ENCODE assay signal across 8 cellular contexts in genomic region chr12:109476807-109477184, GRCh38. TPM values are rescaled to one million over a fixed set of nuclear protein-coding genes. Genes with fewer than 3 reads are reported as not detected.
DNase-seq lines count a peak whose midpoint lies in the region; ATAC-seq and TF ChIP-seq lines count a peak whose summit lies in the region.

No MANE protein-coding gene starts in this region.

- peak overlapping the region; percentile 60; the same call in 1 of the 2 replicates for H2AFZ ChIP-seq in OCI-LY7 (ENCODE audit: low read length)

- ATAC-seq in GM18502 (IDR thresholded peaks at IDR 0.05; ENCODE audit: poor library complexity, unreplicated experiment), result peak; percentile 14
- ATAC-seq in GM19395 (IDR thresholded peaks at IDR 0.05; ENCODE audit: unreplicated experiment), result no peak
- ATAC-seq in GM18861 (IDR thresholded peaks at IDR 0.05; ENCODE audit: unreplicated experiment), result no peak

- peak overlapping the region; percentile 92 for H3K4me3 ChIP-seq in OCI-LY7 (ENCODE audit: low read depth, low read length, poor library complexity, severe bottlenecking)
- peak overlapping the region; percentile 84 to 96 for H3K4me3 ChIP-seq in esophagus (ENCODE audit: low read depth in 1 of 2, low read length in 2 of 2)
- peak overlapping the region; percentile 97 for H3K4me3 ChIP-seq in ovary

- no peak for TF ChIP-seq POLR2A in ovary (IDR thresholded peaks at IDR 0.05)

- CTCF ChIA-PET in OCI-LY7 (lab: Charles Lee; ENCODE audit: unreplicated experiment), result no interaction called here

- H3K36me3 ChIP-seq in OCI-LY7 (ENCODE audit: insufficient read depth, low read length) (no peaks in the 10 kb centered on the region), esophagus (ENCODE audit: control insufficient read depth in 2 of 2, insufficient read depth in 2 of 2, low read length in 1 of 2) (peaks cover 0 to 4% of the 10 kb centered on the region in 2 donors), ovary (no peaks in the 10 kb centered on the region)

- H3K27ac ChIP-seq in OCI-LY7 (ENCODE audit: low read depth, low read length, poor library complexity, severe bottlenecking) (no peak overlapping the region), esophagus (ENCODE audit: low read depth in 2 of 2, low read length in 1 of 2) (peak overlapping the region; percentile 91 to 96), ovary (no peak overlapping the region)

- H3K9me2 ChIP-seq in OCI-LY7 (ENCODE audit: insufficient read depth, low read length), result no peaks in the 10 kb centered on the region

- peak overlapping the region; percentile 83 for H3K4me2 ChIP-seq in OCI-LY7 (ENCODE audit: low read length)

- intact Hi-C loops in OCI-LY7 (cut with micrococcal nuclease; ENCODE audit: unreplicated experiment), result no loop called here
- intact Hi-C loops in ovary (cut with DNase I), result loop anchor here in 1 of 4 donors (5.0 kb wide), 1 partner anchor 39 kb away; no protein-coding TSS in a partner anchor

- TF ChIP-seq CTCF in OCI-LY7 (conservative IDR thresholded peaks at IDR 0.05; ENCODE audit: low read length) (no peak), ovary (IDR thresholded peaks at IDR 0.05) (no peak)

- no TSS peak for BruUV-seq in OCI-LY7 (replicated peaks; lab: Mats Ljungman, UMichigan)

- peaks cover 22% of the 10 kb centered on the region for H3K4me1 ChIP-seq in OCI-LY7 (ENCODE audit: insufficient read depth, low read length, poor library complexity, severe bottlenecking)
- peaks cover 2 to 3% of the 10 kb centered on the region in 2 donors for H3K4me1 ChIP-seq in esophagus (ENCODE audit: control insufficient read depth in 2 of 2, insufficient read depth in 2 of 2, low read length in 1 of 2)
- peaks cover 9% of the 10 kb centered on the region for H3K4me1 ChIP-seq in ovary (ENCODE audit: insufficient read depth)

- peaks cover 8% of the 10 kb centered on the region; the same call in 1 of the 2 replicates for H4K20me1 ChIP-seq in OCI-LY7 (ENCODE audit: insufficient read depth, low read length)

- H3K27me3 ChIP-seq in esophagus (ENCODE audit: control insufficient read depth in 1 of 2, insufficient read depth in 2 of 2, low read length in 2 of 2) (no peaks in the 10 kb centered on the region), ovary (no peaks in the 10 kb centered on the region)

- no peaks in the 10 kb centered on the region for H3K9me3 ChIP-seq in OCI-LY7 (ENCODE audit: low read length)
- H3K9me3 ChIP-seq in esophagus (ENCODE audit: control insufficient read depth in 2 of 2, insufficient read depth in 1 of 2, low read depth in 1 of 2, low read length in 1 of 2), result no peaks in the 10 kb centered on the region
- no peaks in the 10 kb centered on the region for H3K9me3 ChIP-seq in ovary

- TF ChIP-seq EP300 in ovary (IDR thresholded peaks at IDR 0.05), result no peak

- DNase-seq in OCI-LY7 (ENCODE audit: low spot score), result no peak
- no peak for DNase-seq in ovary
- DNase-seq in HuH-7.5 (ENCODE audit: low spot score), result no peak
- DNase-seq in SKM-1 (lab: John Stamatoyannopoulos, UW; ENCODE audit: unreplicated experiment), result no peak

- peaks cover 59% of the 10 kb centered on the region for H3K79me2 ChIP-seq in OCI-LY7 (ENCODE audit: insufficient read depth, low read depth, low read length)

- POLR2A ChIA-PET in OCI-LY7 (lab: Charles Lee), result no interaction called here

- WGBS in esophagus, 2 donors, result 1% methylated on average over 11 of the region's 11 CpGs
- 0 to 1% (median 1%) methylated on average over 11 of the region's 11 CpGs for WGBS in ovary, 3 donors

RNA-seq across cellular contexts. Expression of gene KCTD10, which starts 0.3 kb away (rescaled TPM):
- total RNA-seq in OCI-LY7 (2014; rRNA removed; shearing (Covaris generic)), result 26.4 and 28.1 TPM in 2 replicates
- total RNA-seq in OCI-LY7 (2022) (43.5 and 45.7 TPM in 2 replicates), ovary (10 to 100 TPM; 21.9 to 47.9 (median 38.0) TPM)
- polyA plus RNA-seq in esophagus (10 to 100 TPM; 15.4 to 28.2 TPM), ovary (10 to 100 TPM; 21.6 to 70.6 TPM)

RNA-seq across cellular contexts. Expression of gene UBE3B, which starts 0.6 kb away (rescaled TPM):
- 21.2 and 32.6 TPM in 2 replicates for total RNA-seq in OCI-LY7 (2014; rRNA removed; shearing (Covaris generic))
- total RNA-seq in OCI-LY7 (2022), result 27.8 and 32.7 TPM in 2 replicates
- polyA plus RNA-seq in esophagus, result 10 to 100 TPM; 12.6 to 14.0 TPM
- 10 to 100 TPM; 21.9 to 53.4 (median 33.5) TPM for total RNA-seq in ovary
- 10 to 100 TPM; 12.1 to 27.8 TPM for polyA plus RNA-seq in ovary

Comparison
In these comparisons a context has a peak if more than half of its experiments do, and no peak if none do; other contexts are left out.
1. H3K27ac ChIP-seq: peak in esophagus (2 of 2); none in OCI-LY7 (single experiment) and ovary (0 of 2).
2. Peak in every context shown above with its lines, with median percentiles within 50 percentile points of each other: H3K4me3 ChIP-seq.